ENCODE assay signal across 8 cellular contexts in genomic region chr17:79612468-79613194, GRCh38. TPM values are rescaled to one million over a fixed set of nuclear protein-coding genes. Genes with fewer than 3 reads are reported as not detected.
DNase-seq lines count a peak whose midpoint lies in the region; ATAC-seq, FAIRE-seq and TF ChIP-seq lines count a peak whose summit lies in the region.

No MANE protein-coding gene starts in this region.

- no peak for FAIRE-seq in GM12892 (lab: Jason Lieb, UNC)

- peaks cover 0 to 2% of the 10 kb centered on the region in 2 donors for H3K27me3 ChIP-seq in aorta (ENCODE audit: control insufficient read depth in 1 of 2, insufficient read depth in 2 of 2, low read length in 1 of 2)

- TF ChIP-seq POLR2A in GM12892 (IDR thresholded peaks at IDR 0.05; ENCODE audit: low read depth, low read length): no peak

- intact Hi-C loops in aorta (cut with DNase I): no loop called here

- no peaks in the 10 kb centered on the region for H3K36me3 ChIP-seq in aorta (ENCODE audit: control insufficient read depth in 1 of 2, insufficient read depth in 2 of 2, low read length in 1 of 2)

- H3K27ac ChIP-seq in aorta (ENCODE audit: low read depth in 1 of 2, low read length in 2 of 2): no peak overlapping the region

- 32 to 35% methylated on average over 25 of the region's 25 CpGs for WGBS in aorta, 2 donors

- H3K4me3 ChIP-seq in aorta (ENCODE audit: low read length in 2 of 2): no peak overlapping the region

- H3K9me3 ChIP-seq in aorta (ENCODE audit: control insufficient read depth, low read length): no peaks in the 10 kb centered on the region

- peak; percentile 71 for DNase-seq in Ammon's horn (ENCODE audit: low spot score)
- peak; percentile 65 for DNase-seq in GM12892 (ENCODE audit: insufficient read length)
- DNase-seq in NCI-H345 treated with DMSO at 0.1 percent for 48 hours (lab: John Stamatoyannopoulos, UW; ENCODE audit: unreplicated experiment): peak; percentile 24
- peak; percentile 88 for DNase-seq in activated CD8-positive, alpha-beta memory T cell treated with anti-CD3 and anti-CD28 coated beads, Interleukin-2, amount 50 U/mL, for 48 hours
- peak; percentile 47 for DNase-seq in germinal center (ENCODE audit: low spot score)
- peak; percentile 33 to 43 for DNase-seq in stimulated activated CD4-positive, alpha-beta T cell treated with anti-CD3 and anti-CD28 coated beads, Interleukin-15, amount 100 ng/mL, for 48 hours (ENCODE audit: low read depth in 2 of 2)
- no peak for DNase-seq in aorta

- no peaks in the 10 kb centered on the region for H3K4me1 ChIP-seq in aorta (ENCODE audit: control insufficient read depth in 1 of 2, insufficient read depth in 2 of 2, low read length in 2 of 2)

- ATAC-seq in GM18498 (IDR thresholded peaks at IDR 0.05; ENCODE audit: unreplicated experiment): no peak
- no peak for ATAC-seq in aorta (ENCODE audit: low FRiP score)

RNA-seq across cellular contexts. Expression of gene RBFOX3, which starts 1.8 kb away (rescaled TPM):
- 0.08 TPM for polyA plus RNA-seq in GM12892 (2012; ENCODE audit: missing spikeins)
- total RNA-seq in aorta: under 1 TPM in 1 of 2 donors, not detected in 1; 0.55 TPM
- polyA plus RNA-seq in aorta: under 1 TPM; 0.13 TPM

Comparison
In these comparisons a context has a peak if more than half of its experiments do, and no peak if none do; other contexts are left out.
1. DNase-seq: peak in Ammon's horn (single experiment), GM12892 (single experiment), NCI-H345 treated with DMSO at 0.1 percent for 48 hours (single experiment), activated CD8-positive, alpha-beta memory T cell treated with anti-CD3 and anti-CD28 coated beads, Interleukin-2, amount 50 U/mL, for 48 hours (single experiment), germinal center (single experiment) and stimulated activated CD4-positive, alpha-beta T cell treated with anti-CD3 and anti-CD28 coated beads, Interleukin-15, amount 100 ng/mL, for 48 hours (2 of 2); none in aorta (0 of 2).